In the genomic region with DNA sequence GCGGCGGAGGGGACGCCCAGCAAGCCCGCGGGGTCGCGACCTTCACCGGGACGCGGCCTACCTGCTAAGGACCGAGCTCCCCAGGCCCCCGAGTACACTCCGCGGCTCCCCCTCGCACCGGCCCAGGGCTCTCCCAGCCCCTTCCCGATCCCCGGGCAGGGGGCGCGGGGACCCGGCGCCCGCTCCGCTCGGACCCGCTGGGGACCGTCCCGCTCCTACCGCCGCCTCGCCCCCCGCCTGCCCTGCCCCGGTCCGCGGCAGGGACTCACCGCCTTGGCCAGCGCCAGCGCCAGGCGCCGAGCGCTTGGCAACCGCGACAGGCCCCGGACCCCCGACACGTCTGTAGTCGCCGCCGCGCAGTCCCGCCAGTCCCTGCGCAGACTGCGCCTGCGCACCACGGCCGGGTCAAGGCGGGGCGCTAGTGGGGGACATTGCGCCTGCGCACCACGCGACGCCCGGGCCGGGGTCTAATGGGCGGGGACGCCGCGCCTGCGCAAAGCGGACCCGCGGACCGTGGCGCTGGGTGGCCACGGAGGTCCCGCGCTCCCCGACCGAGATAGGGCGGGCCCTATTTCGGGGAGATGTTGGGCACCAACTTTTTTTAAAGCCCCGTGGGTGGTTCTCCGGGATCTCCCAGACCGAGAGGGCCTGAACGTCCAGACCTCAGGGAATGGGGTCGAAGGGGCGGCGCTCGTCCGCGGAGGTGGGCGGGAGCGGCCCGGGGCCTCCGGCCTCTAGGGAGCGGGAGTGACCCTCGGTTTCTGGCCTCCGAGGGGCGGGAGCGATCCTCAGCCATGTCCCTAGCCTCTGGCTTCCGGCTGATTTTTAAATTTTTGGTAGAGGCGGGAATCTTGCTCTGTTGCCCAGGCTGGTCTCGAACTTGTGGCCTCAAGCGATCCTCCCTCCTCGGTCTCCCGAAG, we compare ENCODE assay signal across 8 cellular contexts.
DNase-seq lines count a peak whose midpoint lies in the region; ATAC-seq, FAIRE-seq and TF ChIP-seq lines count a peak whose summit lies in the region.
"Not testable (repeated sequence)": the region's sequence is repeated elsewhere in the genome, so short reads cannot be mapped to it uniquely, and the experiment has no call there.

No MANE protein-coding gene starts in this region.

- peak; percentile 76 for TF ChIP-seq POLR2A in K562 (conservative IDR thresholded peaks at IDR 0.05)

- H3K27me3 Mint-ChIP-seq in WTC11 (ENCODE audit: low read depth), result peaks cover 16% of the 10 kb centered on the region
- not testable (repeated sequence) for H3K27me3 Mint-ChIP-seq in osteocyte (ENCODE audit: unreplicated experiment); stimulated activated naive B cell treated with anti-CD40 and anti-IgM and Interleukin-4, amounts not matched to agents 10 μg/mL and 1 μg/mL and 100 μg/mL, for 72 hours

- not testable (repeated sequence) for H3K9me3 ChIP-seq in K562 (replicated peaks; ENCODE audit: control insufficient read depth, insufficient read depth, low read depth, low read length); right atrium auricular region

- under 1% methylated on average over 49 of the region's 107 CpGs for WGBS in K562 (ENCODE audit: insufficient coverage, low coverage, missing lambda C conversion rate)

- DNase-seq in EL (peak; percentile 90), WTC11 (ENCODE audit: low spot score) (peak; percentile 97), K562 (ENCODE audit: extremely low read depth in 1 of 4, low spot score in 3 of 4) (peak; percentile 58 to 95 (median 66)), right atrium auricular region (ENCODE audit: low spot score) (peak; percentile 66), osteocyte (ENCODE audit: extremely low spot score, unreplicated experiment) (peak; percentile 100)
- peak; percentile 96 for DNase-seq in stimulated activated naive B cell treated with anti-CD40 and anti-IgM and Interleukin-4, amounts not matched to agents 10 μg/mL and 1 μg/mL and 100 μg/mL, for 72 hours

- peak overlapping the region; percentile 94 for H2AFZ ChIP-seq in K562 (ENCODE audit: low read depth, low read length)

- H3K9me1 ChIP-seq in K562 (ENCODE audit: control insufficient read depth, insufficient read depth, low read length), result not testable (repeated sequence)

- not testable (repeated sequence) for H3K27me3 ChIP-seq in K562 (ENCODE audit: control insufficient read depth in 2 of 2, insufficient read depth in 2 of 2, low read length in 2 of 2); right atrium auricular region

- not testable (repeated sequence) for H3K36me3 Mint-ChIP-seq in WTC11; osteocyte (ENCODE audit: unreplicated experiment); stimulated activated naive B cell treated with anti-CD40 and anti-IgM and Interleukin-4, amounts not matched to agents 10 μg/mL and 1 μg/mL and 100 μg/mL, for 72 hours

- H3K4me3 Mint-ChIP-seq in WTC11, result peak overlapping the region; percentile 63
- H3K4me3 Mint-ChIP-seq in osteocyte (ENCODE audit: unreplicated experiment), result peak overlapping the region; percentile 75
- peak overlapping the region; percentile 81 to 82 for H3K4me3 Mint-ChIP-seq in stimulated activated naive B cell treated with anti-CD40 and anti-IgM and Interleukin-4, amounts not matched to agents 10 μg/mL and 1 μg/mL and 100 μg/mL, for 72 hours

- not testable (repeated sequence) for H3K36me3 ChIP-seq in K562 (ENCODE audit: control insufficient read depth, insufficient read depth, low read length); right atrium auricular region

- not testable (repeated sequence) for FAIRE-seq in K562 (lab: Jason Lieb, UNC)

- CTCF ChIA-PET in WTC11 (lab: Charles Lee); K562 (lab: Yijun Ruan, JAX; ENCODE audit: low intra/inter-chr PET ratio): not testable (repeated sequence)

- peak overlapping the region; percentile 81 to 87 for H3K9ac ChIP-seq in K562 (ENCODE audit: insufficient read depth in 1 of 2, low read depth in 2 of 2, low read length in 2 of 2)

- H3K4me3 ChIP-seq in K562 (peak overlapping the region; percentile 89), right atrium auricular region (peak overlapping the region; percentile 60 to 78)

- H3K9me3 Mint-ChIP-seq in WTC11; osteocyte (ENCODE audit: unreplicated experiment); stimulated activated naive B cell treated with anti-CD40 and anti-IgM and Interleukin-4, amounts not matched to agents 10 μg/mL and 1 μg/mL and 100 μg/mL, for 72 hours: not testable (repeated sequence)

- H4K20me1 ChIP-seq in K562 (replicated peaks; ENCODE audit: control insufficient read depth, insufficient read depth, low read length), result not testable (repeated sequence)

- TF ChIP-seq CTCF in WTC11 (IDR thresholded peaks at IDR 0.05); K562 (IDR thresholded peaks at IDR 0.05 in 2 of 3, conservative IDR thresholded peaks at IDR 0.05 in 1 of 3; ENCODE audit: insufficient read depth in 2 of 3, low read depth in 1 of 3, low read length in 3 of 3); right atrium auricular region (IDR thresholded peaks at IDR 0.05); osteocyte (IDR thresholded peaks at IDR 0.05): not testable (repeated sequence)

- intact Hi-C loops in K562 (cut with micrococcal nuclease), result not testable (repeated sequence)

- H3K79me2 ChIP-seq in K562 (ENCODE audit: control insufficient read depth, insufficient read depth, low read length), result peaks cover 12% of the 10 kb centered on the region

- peak overlapping the region; percentile 87 for H3K27ac ChIP-seq in K562 (ENCODE audit: extremely low read depth, low read depth, low read length)
- H3K27ac ChIP-seq in right atrium auricular region, result peak overlapping the region; percentile 80 to 93

- TF ChIP-seq RAD21 in K562 (CRISPR knock-in tag; conservative IDR thresholded peaks at IDR 0.05 in 1 of 2, IDR thresholded peaks at IDR 0.05 in 1 of 2), result not testable (repeated sequence)

- BruUV-seq in K562 (replicated peaks; lab: Mats Ljungman, UMichigan), result TSS peak; percentile 88

- POLR2A ChIA-PET in WTC11 (lab: Charles Lee); K562 (lab: Yijun Ruan, JAX): not testable (repeated sequence)

- H3K27ac Mint-ChIP-seq in WTC11, result not testable (repeated sequence)
- H3K27ac Mint-ChIP-seq in osteocyte (ENCODE audit: unreplicated experiment), result peak overlapping the region; percentile 81
- H3K27ac Mint-ChIP-seq in stimulated activated naive B cell treated with anti-CD40 and anti-IgM and Interleukin-4, amounts not matched to agents 10 μg/mL and 1 μg/mL and 100 μg/mL, for 72 hours, result peak overlapping the region; percentile 86

- peak overlapping the region; percentile 68 for H3K4me2 ChIP-seq in K562 (ENCODE audit: insufficient read depth, low read length)

- in situ Hi-C loops in K562 (cut with MboI), result not testable (repeated sequence)

- not testable (repeated sequence) for H3K4me1 ChIP-seq in K562 (replicated peaks in 1 of 2; ENCODE audit: control insufficient read depth in 2 of 2, insufficient read depth in 2 of 2, low read length in 2 of 2); right atrium auricular region

- not testable (repeated sequence) for TF ChIP-seq EP300 in K562 (IDR thresholded peaks at IDR 0.05; ENCODE audit: low read length)

- peak; percentile 88 for ATAC-seq in GM21529 (IDR thresholded peaks at IDR 0.05; ENCODE audit: unreplicated experiment)
- ATAC-seq in HG03571 (IDR thresholded peaks at IDR 0.05; ENCODE audit: unreplicated experiment), result peak; percentile 89
- peak; percentile 92 for ATAC-seq in WTC11
- ATAC-seq in K562, result peak; percentile 88
- ATAC-seq in stimulated activated naive B cell treated with anti-CD40 and anti-IgM and Interleukin-4, amounts not matched to agents 10 μg/mL and 1 μg/mL and 100 μg/mL, for 72 hours (replicated peaks), result peak; percentile 89 to 95

- not testable (repeated sequence) for H3K4me1 Mint-ChIP-seq in WTC11; stimulated activated naive B cell treated with anti-CD40 and anti-IgM and Interleukin-4, amounts not matched to agents 10 μg/mL and 1 μg/mL and 100 μg/mL, for 72 hours
- peaks cover 10% of the 10 kb centered on the region for H3K4me1 Mint-ChIP-seq in osteocyte (ENCODE audit: unreplicated experiment)

TF ChIP-seq in WTC11, 78 proteins besides CTCF, POLR2A, EP300 and RAD21:
- peak; percentile 46; the same call in 1 of the 2 replicates for TF ChIP-seq SP1 (CRISPR knock-in tag; conservative IDR thresholded peaks at IDR 0.05)

TF ChIP-seq in K562, 482 proteins besides CTCF, POLR2A, EP300 and RAD21 (continues in another document):
- TF ChIP-seq SP1 (CRISPR knock-in tag; IDR thresholded peaks at IDR 0.05), result 0 out of 2 replicates have a peak, but pooled peaks have one; percentile 31
- TF ChIP-seq, protein P1, sequence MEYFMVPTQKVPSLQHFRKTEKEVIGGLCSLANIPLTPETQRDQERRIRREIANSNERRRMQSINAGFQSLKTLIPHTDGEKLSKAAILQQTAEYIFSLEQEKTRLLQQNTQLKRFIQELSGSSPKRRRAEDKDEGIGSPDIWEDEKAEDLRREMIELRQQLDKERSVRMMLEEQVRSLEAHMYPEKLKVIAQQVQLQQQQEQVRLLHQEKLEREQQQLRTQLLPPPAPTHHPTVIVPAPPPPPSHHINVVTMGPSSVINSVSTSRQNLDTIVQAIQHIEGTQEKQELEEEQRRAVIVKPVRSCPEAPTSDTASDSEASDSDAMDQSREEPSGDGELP (CRISPR knock-in tag; IDR thresholded peaks at IDR 0.05; ENCODE audit: borderline replicate concordance), result 0 out of 2 replicates have a peak, but pooled peaks have one; percentile 27
- TF ChIP-seq MAZ (CRISPR knock-in tag; conservative IDR thresholded peaks at IDR 0.05 in 1 of 2, IDR thresholded peaks at IDR 0.05 in 1 of 2), result peak; percentile 81 to 82
- TF ChIP-seq E2F3 (CRISPR knock-in tag; IDR thresholded peaks at IDR 0.05), result peak; percentile 55; the same call in 1 of the 2 replicates
- peak; percentile 35 for TF ChIP-seq TAF1 (IDR thresholded peaks at IDR 0.05; ENCODE audit: control insufficient read depth, extremely low read depth, insufficient read depth, low read length, severe bottlenecking)
- TF ChIP-seq POLR2G (IDR thresholded peaks at IDR 0.05; ENCODE audit: low read depth, low read length), result peak; percentile 82
- TF ChIP-seq ZBTB7A (IDR thresholded peaks at IDR 0.05; ENCODE audit: borderline replicate concordance, control insufficient read depth, low read depth, low read length), result peak; percentile 92
- 0 out of 4 replicates have a peak, but pooled peaks of 1 of the 2 experiments have one; percentile 15 for TF ChIP-seq SRF (CRISPR knock-in tag; IDR thresholded peaks at IDR 0.05)

Comparison
In these comparisons a context has a peak if more than half of its experiments do, and no peak if none do; other contexts are left out.
1. Peak in every context shown above with its lines: DNase-seq, ATAC-seq, H3K4me3 ChIP-seq and H3K27ac ChIP-seq.